ENCODE assay signal across 17 cellular contexts in genomic region chr2:196253115-196253484, GRCh38.
DNase-seq lines count a peak whose midpoint lies in the region; ATAC-seq and TF ChIP-seq lines count a peak whose summit lies in the region.
"Had no signal": no experiment of that assay in that cellular context is flagged by ENCODE, and none has a peak within 500 bp of the region (broad histone marks: within the 10 kb centered on the region; RNA-seq: fewer than 3 reads in every experiment).

No MANE protein-coding gene starts in this region.

- H3K27ac ChIP-seq in epithelial cell of prostate: peak overlapping the region; percentile 35
- H3K27ac ChIP-seq: SJCRH30, vagina had no signal

- ATAC-seq in HG02870 (IDR thresholded peaks at IDR 0.05; ENCODE audit: unreplicated experiment): peak; percentile 36

- intact Hi-C loops in activated naive CD4-positive, alpha-beta T cell treated with anti-CD3 and anti-CD28 coated beads for 36 hours (cut with micrococcal nuclease): loop anchor here (1.0 kb wide), 3 partner anchors 16 to 42 kb away; no protein-coding TSS in a partner anchor

- no peak for TF ChIP-seq CTCF in nephron progenitor cell (IDR thresholded peaks at IDR 0.05)

- no peak for DNase-seq in activated naive CD4-positive, alpha-beta T cell treated with anti-CD3 and anti-CD28 coated beads for 36 hours
- DNase-seq in activated naive CD4-positive, alpha-beta T cell treated with Interleukin-2 at 50 U/mL for 16 hours: no peak
- DNase-seq in epithelial cell of prostate (ENCODE audit: low read depth, low spot score) (no peak), NCI-H2196 treated with DMSO at 0.1 percent for 48 hours (lab: John Stamatoyannopoulos, UW; ENCODE audit: unreplicated experiment) (no peak), nephron progenitor cell (no peak), NCI-H187 (lab: John Stamatoyannopoulos, UW) (no peak), DMS79 (lab: John Stamatoyannopoulos, UW) (no peak)
- DNase-seq: activated CD4-positive, CD25-positive, alpha-beta regulatory T cell treated with anti-CD3 and anti-CD28 coated beads, Interleukin-2, amount 50 U/mL, for 72 hours; CD4-positive, alpha-beta memory T cell; DMS53; foreskin melanocyte; NCI-H2029; NCI-H748 treated with DMSO at 0.1 percent for 48 hours had no signal

- no peaks in the 10 kb centered on the region for H3K27me3 Mint-ChIP-seq in activated naive CD4-positive, alpha-beta T cell treated with anti-CD3 and anti-CD28 coated beads for 36 hours (ENCODE audit: low read depth)
- H3K27me3 Mint-ChIP-seq in nephron progenitor cell (ENCODE audit: low read depth, poor library complexity): no peaks in the 10 kb centered on the region
- H3K27me3 Mint-ChIP-seq: CD4-positive, alpha-beta memory T cell; IgD-negative memory B cell had no signal

- CTCF ChIA-PET in activated naive CD4-positive, alpha-beta T cell treated with anti-CD3 and anti-CD28 coated beads for 36 hours (lab: Charles Lee): interaction anchor here (0.6 to 2.6 kb wide), 8 partner anchors 11 to 23 kb away, joined by 3 to 9 read pairs (median 4); no protein-coding TSS in a partner anchor

- peaks cover 81% of the 10 kb centered on the region for H3K4me1 Mint-ChIP-seq in activated naive CD4-positive, alpha-beta T cell treated with anti-CD3 and anti-CD28 coated beads for 36 hours (ENCODE audit: low read depth)
- H3K4me1 Mint-ChIP-seq in nephron progenitor cell: no peaks in the 10 kb centered on the region

- H3K27ac Mint-ChIP-seq in activated naive CD4-positive, alpha-beta T cell treated with anti-CD3 and anti-CD28 coated beads for 36 hours: peak overlapping the region; percentile 82
- no peak overlapping the region for H3K27ac Mint-ChIP-seq in nephron progenitor cell

- H3K36me3 Mint-ChIP-seq in activated naive CD4-positive, alpha-beta T cell treated with anti-CD3 and anti-CD28 coated beads for 36 hours (ENCODE audit: low read depth): peaks cover 2% of the 10 kb centered on the region
- peaks cover 26% of the 10 kb centered on the region for H3K36me3 Mint-ChIP-seq in nephron progenitor cell (ENCODE audit: low read depth)
- H3K36me3 Mint-ChIP-seq: CD4-positive, alpha-beta memory T cell; IgD-negative memory B cell had no signal

- no peak overlapping the region for H3K4me3 Mint-ChIP-seq in activated naive CD4-positive, alpha-beta T cell treated with anti-CD3 and anti-CD28 coated beads for 36 hours
- no peak overlapping the region for H3K4me3 Mint-ChIP-seq in nephron progenitor cell
- H3K4me3 Mint-ChIP-seq: CD4-positive, alpha-beta memory T cell; IgD-negative memory B cell had no signal

- H3K9me3 Mint-ChIP-seq in activated naive CD4-positive, alpha-beta T cell treated with anti-CD3 and anti-CD28 coated beads for 36 hours: no peaks in the 10 kb centered on the region
- H3K9me3 Mint-ChIP-seq in nephron progenitor cell: no peaks in the 10 kb centered on the region
- H3K9me3 Mint-ChIP-seq: IgD-negative memory B cell had no signal
